In the genomic region with DNA sequence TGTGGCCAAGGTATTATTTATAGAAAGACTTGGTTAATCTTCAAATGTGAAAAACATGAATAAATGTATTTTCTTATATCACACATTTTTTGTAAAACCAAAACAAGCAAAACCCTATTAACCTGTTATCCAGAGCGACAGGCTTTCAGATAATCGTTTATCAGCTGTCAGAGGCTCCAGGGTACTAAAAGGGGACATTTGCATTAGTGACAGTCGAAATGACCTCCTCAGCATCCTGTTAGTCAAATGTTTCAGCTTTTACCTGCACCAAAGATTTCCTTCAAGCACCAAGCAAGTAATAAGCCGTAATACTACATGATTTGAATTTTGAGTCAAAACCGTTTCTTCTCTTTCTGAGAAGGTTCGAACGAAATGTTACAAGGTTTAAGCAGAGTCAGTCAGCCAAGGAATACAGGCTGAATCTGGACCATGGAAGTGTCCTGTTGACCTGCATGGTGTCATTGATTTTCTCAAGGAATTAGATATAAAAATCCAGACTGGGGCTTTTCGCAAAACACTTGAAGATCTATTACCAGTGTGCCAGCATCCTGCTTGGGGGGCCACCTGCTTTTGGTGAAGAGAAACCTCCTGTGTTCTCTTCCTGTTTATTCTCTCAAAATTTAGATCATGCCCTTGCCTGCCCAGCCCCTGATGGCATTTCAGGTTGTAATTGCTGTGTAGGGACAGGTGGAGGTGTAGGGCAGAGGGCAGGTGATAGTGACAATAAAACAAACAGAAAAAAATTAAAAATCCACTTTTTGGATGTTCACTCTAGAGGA, we compare ENCODE assay signal across 21 cellular contexts. TPM values are rescaled to one million over a fixed set of nuclear protein-coding genes. Genes with fewer than 3 reads are reported as not detected.
DNase-seq lines count a peak whose midpoint lies in the region; ATAC-seq, FAIRE-seq and TF ChIP-seq lines count a peak whose summit lies in the region.
"Had no signal": no experiment of that assay in that cellular context is flagged by ENCODE, and none has a peak within 500 bp of the region (broad histone marks: within the 10 kb centered on the region; RNA-seq: fewer than 3 reads in every experiment).

No MANE protein-coding gene starts in this region.

- DNase-seq in GM12892 (ENCODE audit: insufficient read length) (no peak), NCI-H1105 treated with DMSO at 0.1 percent for 48 hours (lab: John Stamatoyannopoulos, UW) (peak; percentile 49), germinal center (ENCODE audit: low spot score) (peak; percentile 38), natural killer cell (no peak), suprapubic skin (ENCODE audit: low spot score in 2 of 2) (no peak), CD1c-positive myeloid dendritic cell (ENCODE audit: extremely low spot score) (no peak), middle frontal gyrus (ENCODE audit: extremely low spot score, low spot score) (no peak)
- DNase-seq: CD4-positive, alpha-beta memory T cell; DMS79 treated with DMSO at 0.1 percent for 48 hours; GF-D8; IMR-90; NCI-H1694; NCI-H2107; NCI-H446; NCI-H774; Peyer's patch; SHP77; T-helper 17 cell had no signal

- H3K4me1 ChIP-seq in suprapubic skin = no peaks in the 10 kb centered on the region
- H3K4me1 ChIP-seq: Peyer's patch had no signal

- H3K9me3 Mint-ChIP-seq in natural killer cell = no peaks in the 10 kb centered on the region
- H3K9me3 Mint-ChIP-seq: CD4-positive, alpha-beta memory T cell had no signal

- TF ChIP-seq POLR2A in GM12892 (IDR thresholded peaks at IDR 0.05; ENCODE audit: low read depth, low read length) = no peak
- no peak for TF ChIP-seq POLR2A in suprapubic skin (IDR thresholded peaks at IDR 0.05)

- TF ChIP-seq EP300 in suprapubic skin (IDR thresholded peaks at IDR 0.05) = no peak

- WGBS in suprapubic skin = 80% methylated on average over 8 of the region's 8 CpGs

- H3K27me3 ChIP-seq in suprapubic skin = no peaks in the 10 kb centered on the region
- H3K27me3 ChIP-seq: Peyer's patch had no signal

- no peak overlapping the region for H3K4me3 ChIP-seq in suprapubic skin
- H3K4me3 ChIP-seq: Peyer's patch had no signal

- H3K9me3 ChIP-seq in suprapubic skin = no peaks in the 10 kb centered on the region
- H3K9me3 ChIP-seq: Peyer's patch had no signal

- no peaks in the 10 kb centered on the region for H3K4me1 Mint-ChIP-seq in natural killer cell
- H3K4me1 Mint-ChIP-seq: CD4-positive, alpha-beta memory T cell; T-helper 17 cell had no signal

- H3K27me3 Mint-ChIP-seq in natural killer cell (ENCODE audit: low read depth in 2 of 2) = peaks cover 25 to 51% of the 10 kb centered on the region in 2 donors

- H3K4me3 Mint-ChIP-seq in natural killer cell = no peak overlapping the region
- H3K4me3 Mint-ChIP-seq: CD4-positive, alpha-beta memory T cell; T-helper 17 cell had no signal

- H3K27ac ChIP-seq in suprapubic skin = no peak overlapping the region
- H3K27ac ChIP-seq: Peyer's patch had no signal

- ATAC-seq in HG02870 (IDR thresholded peaks at IDR 0.05; ENCODE audit: unreplicated experiment) = peak; percentile 60
- ATAC-seq in natural killer cell = no peak
- ATAC-seq: SK-N-SH treated with all-trans-retinoic acid at 6 μM for 48 hours, T-helper 17 cell had no signal

- H3K27ac Mint-ChIP-seq in natural killer cell = no peak overlapping the region
- H3K27ac Mint-ChIP-seq: CD4-positive, alpha-beta memory T cell; T-helper 17 cell had no signal

- H3K36me3 Mint-ChIP-seq in natural killer cell = no peaks in the 10 kb centered on the region
- H3K36me3 Mint-ChIP-seq: CD4-positive, alpha-beta memory T cell had no signal

- intact Hi-C loops in natural killer cell (cut with micrococcal nuclease) = no loop called here

- H3K36me3 ChIP-seq in suprapubic skin = no peaks in the 10 kb centered on the region
- H3K36me3 ChIP-seq: Peyer's patch had no signal

- peak; percentile 88 for FAIRE-seq in GM12892 (lab: Jason Lieb, UNC)
- FAIRE-seq: D721Med had no signal

- TF ChIP-seq CTCF in natural killer cell (IDR thresholded peaks at IDR 0.05) = no peak
- TF ChIP-seq CTCF in suprapubic skin (IDR thresholded peaks at IDR 0.05) = no peak

RNA-seq across cellular contexts. Expression of a gene that starts 11.3 kb away (rescaled TPM):
- 35.4 TPM for polyA plus RNA-seq in GM12892 (2012; ENCODE audit: missing spikeins)
- total RNA-seq in natural killer cell (1 to 10 TPM; 5.5 to 7.0 (median 6.8) TPM), suprapubic skin (10 to 100 TPM; 10.7 to 25.8 (median 12.2) TPM)

Comparison
In these comparisons a context has a peak if more than half of its experiments do, and no peak if none do; other contexts are left out.
1. DNase-seq: peak in NCI-H1105 treated with DMSO at 0.1 percent for 48 hours (single experiment) and germinal center (single experiment); none in GM12892 (single experiment), natural killer cell (single experiment), suprapubic skin (0 of 2), CD1c-positive myeloid dendritic cell (single experiment) and middle frontal gyrus (single experiment).